Comparison of ENCODE assay signal across 17 cellular contexts in genomic region chr13:79987761-79988160, GRCh38.
A peak's percentile ranks its signal among the peaks of the same experiment; 100 is the strongest.
DNase-seq lines count a peak whose midpoint lies in the region; ATAC-seq, FAIRE-seq and TF ChIP-seq lines count a peak whose summit lies in the region.
"Had no signal": no experiment of that assay in that cellular context is flagged by ENCODE, and none has a peak within 500 bp of the region (broad histone marks: within the 10 kb centered on the region; RNA-seq: fewer than 3 reads in every experiment).

No MANE protein-coding gene starts in this region.

- H3K9me1 ChIP-seq in keratinocyte (ENCODE audit: control insufficient read depth, extremely low read depth, insufficient read depth, low read length) = no peaks in the 10 kb centered on the region

- no peak for FAIRE-seq in bronchial epithelial cell (lab: Jason Lieb, UNC)
- FAIRE-seq in keratinocyte (lab: Jason Lieb, UNC) = no peak
- no peak for FAIRE-seq in H54 (lab: Jason Lieb, UNC)
- FAIRE-seq: RCC 7860 had no signal

- ATAC-seq in SK-N-SH treated with all-trans-retinoic acid at 6 μM for 48 hours = peak; percentile 47
- ATAC-seq in GM19452 (IDR thresholded peaks at IDR 0.05; ENCODE audit: unreplicated experiment) = no peak

- H3K27me3 ChIP-seq in SK-N-SH (ENCODE audit: insufficient read depth) = no peaks in the 10 kb centered on the region
- H3K27me3 ChIP-seq in bronchial epithelial cell (ENCODE audit: control insufficient read depth, insufficient read depth, low read length) = no peaks in the 10 kb centered on the region
- no peaks in the 10 kb centered on the region for H3K27me3 ChIP-seq in keratinocyte (ENCODE audit: control insufficient read depth, extremely low read depth, insufficient read depth, low read length)
- H3K27me3 ChIP-seq: BLaER1 treated with 17β-estradiol and CSF1 and Interleukin-3, amounts not matched to agents 10 nM and 100 nM; SJCRH30 had no signal

- H3K9me2 ChIP-seq in SK-N-SH = no peaks in the 10 kb centered on the region

- no peaks in the 10 kb centered on the region for H3K36me3 ChIP-seq in SK-N-SH (replicated peaks in 1 of 2; ENCODE audit: control insufficient read depth in 1 of 2, insufficient read depth in 2 of 2, low read length in 1 of 2)
- H3K36me3 ChIP-seq in bronchial epithelial cell (ENCODE audit: control insufficient read depth, insufficient read depth, low read length) = no peaks in the 10 kb centered on the region
- H3K36me3 ChIP-seq in keratinocyte (ENCODE audit: control insufficient read depth in 2 of 2, extremely low read depth in 1 of 2, insufficient read depth in 2 of 2, low read length in 2 of 2) = no peaks in the 10 kb centered on the region
- H3K36me3 ChIP-seq: BLaER1 treated with 17β-estradiol and CSF1 and Interleukin-3, amounts not matched to agents 10 nM and 100 nM; SJCRH30 had no signal

- no peak for TF ChIP-seq POLR2A in H54 (IDR thresholded peaks at IDR 0.05; ENCODE audit: low read depth, low read length)

- no peak overlapping the region for H3K9ac ChIP-seq in SK-N-SH
- H3K9ac ChIP-seq in keratinocyte (ENCODE audit: control insufficient read depth, extremely low read depth, insufficient read depth, low read length) = peak overlapping the region; percentile 39
- H3K9ac ChIP-seq: BLaER1 treated with 17β-estradiol and CSF1 and Interleukin-3, amounts not matched to agents 10 nM and 100 nM had no signal

- dilution Hi-C loops in keratinocyte (cut with MboI; ENCODE audit: extremely low pct_ligation_motif_present, low sequenced_read_pairs) = no loop called here

- TF ChIP-seq RAD21 in SK-N-SH (IDR thresholded peaks at IDR 0.05; ENCODE audit: low read length) = no peak

- POLR2A ChIA-PET in SK-N-SH (lab: Yijun Ruan, JAX) = no interaction called here

- no peak for TF ChIP-seq CTCF in SK-N-SH (IDR thresholded peaks at IDR 0.05)
- TF ChIP-seq CTCF in bronchial epithelial cell (IDR thresholded peaks at IDR 0.05; ENCODE audit: insufficient read depth, low read length, severe bottlenecking) = no peak
- no peak for TF ChIP-seq CTCF in keratinocyte (optimal IDR thresholded peaks at IDR 0.05 in 1 of 3, IDR thresholded peaks at IDR 0.05 in 1 of 3, conservative IDR thresholded peaks at IDR 0.05 in 1 of 3; ENCODE audit: extremely low read depth in 1 of 3, insufficient read depth in 2 of 3, low read length in 3 of 3)

- CTCF ChIA-PET in SK-N-SH (lab: Yijun Ruan, JAX) = interaction anchor here (1.2 to 1.3 kb wide), 2 partner anchors 11 to 13 kb away, joined by 3 to 4 read pairs; no protein-coding TSS in a partner anchor

- no peak overlapping the region for H3K4me2 ChIP-seq in SK-N-SH
- H3K4me2 ChIP-seq in keratinocyte (ENCODE audit: control insufficient read depth, extremely low read depth, insufficient read depth, low read depth, low read length) = peak overlapping the region; percentile 44
- H3K4me2 ChIP-seq: BLaER1 treated with 17β-estradiol and CSF1 and Interleukin-3, amounts not matched to agents 10 nM and 100 nM had no signal

- no peaks in the 10 kb centered on the region for H3K79me2 ChIP-seq in SK-N-SH (ENCODE audit: insufficient read depth)
- no peaks in the 10 kb centered on the region for H3K79me2 ChIP-seq in keratinocyte (ENCODE audit: control insufficient read depth, insufficient read depth, low read length)

- H4K20me1 ChIP-seq in SK-N-SH (ENCODE audit: insufficient read depth) (no peaks in the 10 kb centered on the region), keratinocyte (ENCODE audit: control insufficient read depth, extremely low read depth, insufficient read depth, low read length) (no peaks in the 10 kb centered on the region)
- H4K20me1 ChIP-seq: BLaER1 treated with 17β-estradiol and CSF1 and Interleukin-3, amounts not matched to agents 10 nM and 100 nM had no signal

- no peaks in the 10 kb centered on the region for H3F3A ChIP-seq in SK-N-SH (replicated peaks; ENCODE audit: insufficient read depth)

- H3K27ac ChIP-seq in SK-N-SH (ENCODE audit: low read depth in 2 of 2, low read length in 1 of 2) = peak overlapping the region in 1 of 2 experiments; percentile 43; a peak in 1 of 4 replicates
- H3K27ac ChIP-seq in keratinocyte (ENCODE audit: control insufficient read depth, insufficient read depth, low read length) = peak overlapping the region; percentile 81
- H3K27ac ChIP-seq: 22Rv1; BLaER1 treated with 17β-estradiol and CSF1 and Interleukin-3, amounts not matched to agents 10 nM and 100 nM; SJCRH30 had no signal

- TF ChIP-seq EP300 in SK-N-SH (IDR thresholded peaks at IDR 0.05; ENCODE audit: borderline replicate concordance in 1 of 2, low read depth in 1 of 2, low read length in 1 of 2) = no peak

- DNase-seq in SK-N-SH (no peak), bronchial epithelial cell (ENCODE audit: low read depth) (peak; percentile 68), keratinocyte (ENCODE audit: low read depth, low spot score) (no peak), GF-D8 (lab: John Stamatoyannopoulos, UW) (no peak), HUDEP-2 (lab: John Stamatoyannopoulos, UW; ENCODE audit: unreplicated experiment in 76 of 76) (no peak), H54 (ENCODE audit: insufficient read length, low spot score) (no peak)
- DNase-seq: H7, MV-4-11, NCI-H1417 treated with DMSO at 0.1 percent for 48 hours, NCI-H2029 treated with DMSO at 0.1 percent for 48 hours, NCI-H510A, SJCRH30 had no signal

- H3K4me1 ChIP-seq in SK-N-SH (ENCODE audit: control insufficient read depth in 1 of 2, insufficient read depth in 2 of 2, low read depth in 1 of 2, low read length in 1 of 2) (no peaks in the 10 kb centered on the region), keratinocyte (ENCODE audit: control insufficient read depth, extremely low read depth, insufficient read depth, low read length) (peaks cover 38% of the 10 kb centered on the region)
- H3K4me1 ChIP-seq: BLaER1 treated with 17β-estradiol and CSF1 and Interleukin-3, amounts not matched to agents 10 nM and 100 nM; SJCRH30 had no signal

- no peak overlapping the region for H3K4me3 ChIP-seq in SK-N-SH (ENCODE audit: low read depth in 2 of 2, low read length in 1 of 2)
- no peak overlapping the region for H3K4me3 ChIP-seq in bronchial epithelial cell (ENCODE audit: low read depth, low read length)
- H3K4me3 ChIP-seq in keratinocyte (ENCODE audit: control insufficient read depth in 2 of 3, extremely low read depth in 1 of 3, insufficient read depth in 2 of 3, low read depth in 1 of 3, low read length in 3 of 3) = no peak overlapping the region
- H3K4me3 ChIP-seq: BLaER1 treated with 17β-estradiol and CSF1 and Interleukin-3, amounts not matched to agents 10 nM and 100 nM; SJCRH30 had no signal

- H3K9me3 ChIP-seq in SK-N-SH (no peaks in the 10 kb centered on the region), keratinocyte (ENCODE audit: control insufficient read depth, low read depth, low read length) (no peaks in the 10 kb centered on the region)
- H3K9me3 ChIP-seq: BLaER1 treated with 17β-estradiol and CSF1 and Interleukin-3, amounts not matched to agents 10 nM and 100 nM; SJCRH30 had no signal

- no peak overlapping the region for H2AFZ ChIP-seq in SK-N-SH (ENCODE audit: low read depth)
- H2AFZ ChIP-seq in keratinocyte (ENCODE audit: control insufficient read depth, low read length) = peak overlapping the region; percentile 63

TF ChIP-seq in SK-N-SH treated with all-trans-retinoic acid at 6 μM for 48 hours, 23 proteins besides CTCF, POLR2A, EP300 and RAD21:
- no peak for TF ChIP-seq GLIS3 (CRISPR knock-in tag; IDR thresholded peaks at IDR 0.05)

TF ChIP-seq in SK-N-SH, 30 proteins besides CTCF, POLR2A, EP300 and RAD21 (continues in another document):
- TF ChIP-seq USF1 (IDR thresholded peaks at IDR 0.05; ENCODE audit: borderline replicate concordance, low read depth) (no peak), ELF1 (IDR thresholded peaks at IDR 0.05) (no peak), EZH2phosphoT487 (IDR thresholded peaks at IDR 0.05; ENCODE audit: borderline replicate concordance, low read depth) (no peak), GATA2 (CRISPR knock-in tag; IDR thresholded peaks at IDR 0.05) (no peak), MXI1 (IDR thresholded peaks at IDR 0.05; ENCODE audit: low read depth, low read length) (no peak), MEF2A (IDR thresholded peaks at IDR 0.05; ENCODE audit: borderline replicate concordance, low read depth) (no peak), FOXM1 (IDR thresholded peaks at IDR 0.05; ENCODE audit: low read depth) (no peak), PBX3 (IDR thresholded peaks at IDR 0.05) (no peak), RFX5 (IDR thresholded peaks at IDR 0.05; ENCODE audit: low read length) (no peak), RXRA (IDR thresholded peaks at IDR 0.05; ENCODE audit: borderline replicate concordance, low read depth) (no peak), SIN3A (IDR thresholded peaks at IDR 0.05; ENCODE audit: borderline replicate concordance, low read depth, low read length) (no peak), ZBTB33 (IDR thresholded peaks at IDR 0.05; ENCODE audit: borderline replicate concordance, low read depth) (no peak)
